ENCODE assay signal across 1 cellular context in the genomic region with DNA sequence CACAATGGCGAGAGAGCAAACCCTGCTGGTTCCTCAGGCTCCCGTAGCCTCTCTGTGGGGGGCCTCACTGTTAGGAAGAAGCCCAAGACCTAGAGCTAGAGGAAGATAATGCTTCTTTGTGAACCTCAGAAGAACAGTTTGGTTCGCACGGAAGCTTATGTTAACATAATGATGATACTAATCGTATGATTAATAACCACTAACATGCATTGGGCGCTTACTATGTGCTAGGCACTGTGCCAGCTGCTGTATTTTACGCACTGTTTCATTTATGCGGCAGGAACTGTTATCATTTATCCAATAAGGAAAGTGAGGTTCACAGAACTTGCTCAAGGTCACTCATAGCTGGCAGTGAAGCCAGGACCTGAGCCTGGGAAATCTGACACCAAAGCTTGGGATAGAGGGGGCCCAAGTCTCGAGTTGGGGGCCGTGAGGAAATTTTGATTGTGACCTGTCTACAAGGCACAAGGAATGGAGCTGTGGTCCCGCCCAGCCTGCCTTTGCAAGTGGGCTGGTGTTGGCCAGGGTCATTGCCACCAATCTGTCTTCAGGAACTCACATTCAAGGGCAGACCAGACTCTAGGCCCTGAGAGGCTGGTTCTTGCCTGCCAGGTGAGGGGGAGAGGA.
TF ChIP-seq lines count a peak whose summit lies in the region.

No MANE protein-coding gene starts in this region.

TF ChIP-seq in SK-N-SH, 30 proteins besides CTCF, POLR2A, EP300 and RAD21 (continued from another document):
- TF ChIP-seq, protein P1, sequence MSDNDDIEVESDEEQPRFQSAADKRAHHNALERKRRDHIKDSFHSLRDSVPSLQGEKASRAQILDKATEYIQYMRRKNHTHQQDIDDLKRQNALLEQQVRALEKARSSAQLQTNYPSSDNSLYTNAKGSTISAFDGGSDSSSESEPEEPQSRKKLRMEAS (IDR thresholded peaks at IDR 0.05; ENCODE audit: low read depth) = peak; percentile 54; the same call in 1 of the 2 replicates
- TF ChIP-seq TEAD4 (IDR thresholded peaks at IDR 0.05; ENCODE audit: borderline replicate concordance, insufficient read depth) = no peak; the same call in 1 of the 2 replicates
- peak; percentile 94 for TF ChIP-seq NFIC (IDR thresholded peaks at IDR 0.05; ENCODE audit: borderline replicate concordance)
- TF ChIP-seq EZH2phosphoT487 (IDR thresholded peaks at IDR 0.05; ENCODE audit: borderline replicate concordance, low read depth) = no peak
- TF ChIP-seq, protein P2, sequence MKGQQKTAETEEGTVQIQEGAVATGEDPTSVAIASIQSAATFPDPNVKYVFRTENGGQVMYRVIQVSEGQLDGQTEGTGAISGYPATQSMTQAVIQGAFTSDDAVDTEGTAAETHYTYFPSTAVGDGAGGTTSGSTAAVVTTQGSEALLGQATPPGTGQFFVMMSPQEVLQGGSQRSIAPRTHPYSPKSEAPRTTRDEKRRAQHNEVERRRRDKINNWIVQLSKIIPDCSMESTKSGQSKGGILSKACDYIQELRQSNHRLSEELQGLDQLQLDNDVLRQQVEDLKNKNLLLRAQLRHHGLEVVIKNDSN (IDR thresholded peaks at IDR 0.05; ENCODE audit: borderline replicate concordance, low read depth) = no peak
- no peak for TF ChIP-seq ELF1 (IDR thresholded peaks at IDR 0.05)
- no peak for TF ChIP-seq GATA2 (CRISPR knock-in tag; IDR thresholded peaks at IDR 0.05)
- no peak for TF ChIP-seq FOXM1 (IDR thresholded peaks at IDR 0.05; ENCODE audit: low read depth)
- no peak; the same call in 1 of the 2 replicates for TF ChIP-seq RXRA (IDR thresholded peaks at IDR 0.05; ENCODE audit: borderline replicate concordance, low read depth)
- TF ChIP-seq, protein P3, sequence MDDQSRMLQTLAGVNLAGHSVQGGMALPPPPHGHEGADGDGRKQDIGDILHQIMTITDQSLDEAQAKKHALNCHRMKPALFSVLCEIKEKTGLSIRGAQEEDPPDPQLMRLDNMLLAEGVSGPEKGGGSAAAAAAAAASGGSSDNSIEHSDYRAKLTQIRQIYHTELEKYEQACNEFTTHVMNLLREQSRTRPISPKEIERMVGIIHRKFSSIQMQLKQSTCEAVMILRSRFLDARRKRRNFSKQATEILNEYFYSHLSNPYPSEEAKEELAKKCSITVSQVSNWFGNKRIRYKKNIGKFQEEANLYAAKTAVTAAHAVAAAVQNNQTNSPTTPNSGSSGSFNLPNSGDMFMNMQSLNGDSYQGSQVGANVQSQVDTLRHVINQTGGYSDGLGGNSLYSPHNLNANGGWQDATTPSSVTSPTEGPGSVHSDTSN (IDR thresholded peaks at IDR 0.05) = peak; percentile 90
- TF ChIP-seq YY1 (IDR thresholded peaks at IDR 0.05; ENCODE audit: low read depth) = no peak
- TF ChIP-seq TCF12 (IDR thresholded peaks at IDR 0.05) = peak; percentile 90
